In genomic region chr10:69362471-69362954, GRCh38 we compare ENCODE assay signal across 9 cellular contexts. TPM values are rescaled to one million over a fixed set of nuclear protein-coding genes. Genes with fewer than 3 reads are reported as not detected.
A peak's percentile ranks its signal among the peaks of the same experiment; 100 is the strongest.
DNase-seq lines count a peak whose midpoint lies in the region; ATAC-seq and TF ChIP-seq lines count a peak whose summit lies in the region.
"Had no signal": no experiment of that assay in that cellular context is flagged by ENCODE, and none has a peak within 500 bp of the region (broad histone marks: within the 10 kb centered on the region; RNA-seq: fewer than 3 reads in every experiment).

No MANE protein-coding gene starts in this region.

- peak overlapping the region; percentile 81 for H3K27ac Mint-ChIP-seq in activated naive CD4-positive, alpha-beta T cell treated with anti-CD3 and anti-CD28 coated beads, Interleukin-2, amount 50 U/mL, for 24 hours

- H3K9me3 Mint-ChIP-seq in activated naive CD4-positive, alpha-beta T cell treated with anti-CD3 and anti-CD28 coated beads, Interleukin-2, amount 50 U/mL, for 24 hours = no peaks in the 10 kb centered on the region
- H3K9me3 Mint-ChIP-seq: CD14-positive monocyte had no signal

- no peak overlapping the region for H3K4me3 Mint-ChIP-seq in activated naive CD4-positive, alpha-beta T cell treated with anti-CD3 and anti-CD28 coated beads, Interleukin-2, amount 50 U/mL, for 24 hours
- H3K4me3 Mint-ChIP-seq: CD14-positive monocyte had no signal

- intact Hi-C loops in ascending aorta (cut with DNase I) = loop anchor here (1.0 to 5.0 kb wide), 3 partner anchors 30 to 240 kb away; partner anchors contain the start of gene VPS26A
- intact Hi-C loops in right cardiac atrium (cut with DNase I) = no loop called here

- H3K36me3 ChIP-seq in ascending aorta = peaks cover 39 to 40% of the 10 kb centered on the region in 2 donors

- peaks cover 25 to 67% of the 10 kb centered on the region in 2 donors for H3K4me1 ChIP-seq in ascending aorta
- peaks cover 23% of the 10 kb centered on the region for H3K4me1 ChIP-seq in right cardiac atrium (ENCODE audit: control insufficient read depth, insufficient read depth, low read length)

- H3K27me3 Mint-ChIP-seq in activated naive CD4-positive, alpha-beta T cell treated with anti-CD3 and anti-CD28 coated beads, Interleukin-2, amount 50 U/mL, for 24 hours = no peaks in the 10 kb centered on the region

- TF ChIP-seq CTCF in ascending aorta (IDR thresholded peaks at IDR 0.05) = no peak

- ATAC-seq in right cardiac atrium (peak; percentile 72 to 88), HG02981 (IDR thresholded peaks at IDR 0.05; ENCODE audit: unreplicated experiment) (no peak)

- H3K36me3 Mint-ChIP-seq in activated naive CD4-positive, alpha-beta T cell treated with anti-CD3 and anti-CD28 coated beads, Interleukin-2, amount 50 U/mL, for 24 hours = peaks cover 2% of the 10 kb centered on the region

- no peak for DNase-seq in activated naive CD4-positive, alpha-beta T cell treated with anti-CD3 and anti-CD28 coated beads, Interleukin-2, amount 50 U/mL, for 16 hours
- peak; percentile 78 to 93 for DNase-seq in ascending aorta (ENCODE audit: low spot score in 2 of 2)
- DNase-seq in right cardiac atrium = peak; percentile 88 to 92 (median 92)
- DNase-seq in ureter (ENCODE audit: low spot score) = peak; percentile 72
- no peak for DNase-seq in inferior parietal cortex (ENCODE audit: extremely low spot score)
- DNase-seq in activated CD8-positive, alpha-beta memory T cell treated with anti-CD3 and anti-CD28 coated beads, Interleukin-2, amount 50 U/mL, for 48 hours = no peak

- no peaks in the 10 kb centered on the region for H3K9me3 ChIP-seq in ascending aorta
- H3K9me3 ChIP-seq in right cardiac atrium (ENCODE audit: control insufficient read depth, low read length) = no peaks in the 10 kb centered on the region

- H3K27me3 ChIP-seq in ascending aorta = no peaks in the 10 kb centered on the region
- no peaks in the 10 kb centered on the region for H3K27me3 ChIP-seq in right cardiac atrium (ENCODE audit: control insufficient read depth, insufficient read depth)

- peaks cover 65% of the 10 kb centered on the region for H3K4me1 Mint-ChIP-seq in activated naive CD4-positive, alpha-beta T cell treated with anti-CD3 and anti-CD28 coated beads, Interleukin-2, amount 50 U/mL, for 24 hours

- H3K27ac ChIP-seq in ascending aorta = peak overlapping the region; percentile 95 to 96
- H3K27ac ChIP-seq in right cardiac atrium (ENCODE audit: low read length) = peak overlapping the region; percentile 28

- H3K4me3 ChIP-seq in ascending aorta (no peak overlapping the region), right cardiac atrium (ENCODE audit: low read length) (no peak overlapping the region)

- 31% methylated on average over 13 of the region's 13 CpGs for WGBS in right cardiac atrium

RNA-seq across cellular contexts. Expression of gene TACR2, which starts 54.2 kb away (rescaled TPM):
- total RNA-seq in ascending aorta (not detected), right cardiac atrium (under 1 TPM; 0.26 to 0.53 (median 0.37) TPM), ureter (5.6 TPM)
- polyA plus RNA-seq in right cardiac atrium = 0.27 TPM

Comparison
In these comparisons a context has a peak if more than half of its experiments do, and no peak if none do; other contexts are left out.
1. DNase-seq: peak in ascending aorta (2 of 2), right cardiac atrium (3 of 3) and ureter (single experiment); none in activated naive CD4-positive, alpha-beta T cell treated with anti-CD3 and anti-CD28 coated beads, Interleukin-2, amount 50 U/mL, for 16 hours (single experiment), inferior parietal cortex (single experiment) and activated CD8-positive, alpha-beta memory T cell treated with anti-CD3 and anti-CD28 coated beads, Interleukin-2, amount 50 U/mL, for 48 hours (single experiment).